1 cellular context compared by ENCODE assay signal in genomic region chr11:12693075-12693473, GRCh38.
TF ChIP-seq lines count a peak whose summit lies in the region.

No MANE protein-coding gene starts in this region.

TF ChIP-seq in IMR-90, 13 proteins besides CTCF, POLR2A, EP300 and RAD21 (continued from another document):
- TF ChIP-seq RFX5 (IDR thresholded peaks at IDR 0.05; ENCODE audit: low read depth, low read length) = no peak
- no peak for TF ChIP-seq FOS (IDR thresholded peaks at IDR 0.05; ENCODE audit: low read depth, low read length)
- no peak for TF ChIP-seq NFE2L2 (IDR thresholded peaks at IDR 0.05; ENCODE audit: low read depth, low read length)
- no peak for TF ChIP-seq ELK1 (IDR thresholded peaks at IDR 0.05; ENCODE audit: borderline replicate concordance, low read depth, low read length)
- TF ChIP-seq CHD1 (IDR thresholded peaks at IDR 0.05; ENCODE audit: low read depth, low read length) = no peak
- no peak for TF ChIP-seq RCOR1 (IDR thresholded peaks at IDR 0.05; ENCODE audit: insufficient replicate concordance, low read length)
- TF ChIP-seq CEBPB (IDR thresholded peaks at IDR 0.05; ENCODE audit: low read depth, low read length) = no peak
- TF ChIP-seq BHLHE40 (IDR thresholded peaks at IDR 0.05; ENCODE audit: low read depth, low read length) = no peak
- no peak for TF ChIP-seq MAZ (IDR thresholded peaks at IDR 0.05; ENCODE audit: borderline replicate concordance, low read depth, low read length)
